In the genomic region with DNA sequence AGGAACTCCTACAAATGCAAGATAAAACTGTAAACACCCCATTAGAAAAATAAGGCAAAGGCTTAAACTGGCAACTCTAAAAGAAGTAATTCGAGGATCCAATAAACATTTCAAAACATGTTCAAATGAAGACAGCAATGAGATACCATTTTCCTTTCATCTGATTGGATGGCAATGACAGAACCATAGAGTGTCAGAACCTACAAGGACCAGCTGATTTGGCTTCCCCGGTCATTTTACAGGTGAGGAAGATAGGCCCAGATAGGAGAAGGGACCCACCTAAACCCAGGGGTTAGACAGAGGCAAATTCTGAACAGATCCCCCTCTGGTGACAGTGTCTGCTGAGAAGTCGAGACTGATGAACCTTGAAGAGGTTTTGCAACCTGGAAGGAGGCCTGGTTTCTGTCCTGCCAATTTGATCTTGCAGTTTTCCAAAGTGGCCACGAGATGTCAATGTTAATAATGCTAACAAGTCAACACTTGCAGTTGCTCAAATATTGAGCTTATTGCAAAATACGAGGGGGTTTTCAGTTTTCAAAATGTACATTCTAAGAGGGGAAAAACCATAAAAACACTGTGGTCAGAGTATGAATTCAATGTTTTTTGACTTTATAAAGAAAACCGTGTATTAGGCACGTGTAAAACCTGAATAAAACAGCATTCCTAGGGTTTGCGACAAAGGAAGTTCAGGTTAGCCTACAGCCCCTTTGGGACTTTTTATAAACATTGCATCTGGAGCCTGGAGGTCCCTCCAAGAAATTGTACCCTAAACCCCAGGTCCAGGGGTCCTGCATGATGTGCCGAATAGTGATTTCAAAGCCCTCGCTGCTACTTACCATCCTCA, we compare ENCODE assay signal across 8 cellular contexts. TPM values are rescaled to one million over a fixed set of nuclear protein-coding genes. Genes with fewer than 3 reads are reported as not detected.
DNase-seq lines count a peak whose midpoint lies in the region; ATAC-seq and TF ChIP-seq lines count a peak whose summit lies in the region.

No MANE protein-coding gene starts in this region.

- no peak overlapping the region for H3K27ac Mint-ChIP-seq in Calu3 (ENCODE audit: unreplicated experiment)
- no peak overlapping the region for H3K27ac Mint-ChIP-seq in memory B cell
- H3K27ac Mint-ChIP-seq in activated T-helper 2 cell treated with anti-CD3 and anti-CD28 coated beads, Interferon-gamma antibody, Interleukin-2, Interleukin-4, amounts not matched to agents 10 μg/mL and 5 μg/mL and 100 μg/mL, durations not matched to agents 14 hours and 24 hours and 36 hours: no peak overlapping the region

- no peak overlapping the region for H3K27ac ChIP-seq in OCI-LY7 (ENCODE audit: low read depth, low read length, poor library complexity, severe bottlenecking)

- DNase-seq in Calu3 (peak; percentile 33), HAP-1 (ENCODE audit: low spot score in 2 of 2) (peak; percentile 46 to 48), OCI-LY7 (ENCODE audit: low spot score) (peak; percentile 62), dermis microvascular lymphatic vessel endothelial cell (ENCODE audit: low read depth in 2 of 2) (peak; percentile 21 to 47), memory B cell (ENCODE audit: low spot score in 2 of 2) (no peak)
- DNase-seq in activated T-helper 2 cell treated with anti-CD3 and anti-CD28 coated beads, Interferon-gamma antibody, Interleukin-2, Interleukin-4, amounts not matched to agents 10 μg/mL and 5 μg/mL and 100 μg/mL, durations not matched to agents 14 hours and 24 hours and 36 hours (ENCODE audit: low spot score): no peak

- intact Hi-C loops in Calu3 (cut with micrococcal nuclease; ENCODE audit: unreplicated experiment) (loop anchor here (1.0 kb wide), 1 partner anchor 111 kb away; no protein-coding TSS in a partner anchor), OCI-LY7 (cut with micrococcal nuclease; ENCODE audit: unreplicated experiment) (loop anchor here (1.0 to 10.0 kb wide), 2 partner anchors 111 to 179 kb away; no protein-coding TSS in a partner anchor)
- intact Hi-C loops in activated T-helper 2 cell treated with anti-CD3 and anti-CD28 coated beads, Interferon-gamma antibody, Interleukin-2, Interleukin-4, amounts not matched to agents 10 μg/mL and 5 μg/mL and 100 μg/mL, durations not matched to agents 14 hours and 24 hours and 36 hours (cut with micrococcal nuclease): loop anchor here (1.0 kb wide), 1 partner anchor 111 kb away; no protein-coding TSS in a partner anchor

- ATAC-seq in memory B cell (ENCODE audit: low read depth) (peak; percentile 49), HG03039 (IDR thresholded peaks at IDR 0.05; ENCODE audit: unreplicated experiment) (no peak), GM18868 (IDR thresholded peaks at IDR 0.05; ENCODE audit: unreplicated experiment) (no peak)

- BruUV-seq in Calu3 (replicated peaks; lab: Mats Ljungman, UMichigan): no TSS peak
- no TSS peak for BruUV-seq in OCI-LY7 (replicated peaks; lab: Mats Ljungman, UMichigan)

- peaks cover 2% of the 10 kb centered on the region; the same call in 1 of the 2 replicates for H3K27me3 ChIP-seq in HAP-1 (ENCODE audit: low read depth)

- H3K9me3 ChIP-seq in HAP-1: no peaks in the 10 kb centered on the region
- H3K9me3 ChIP-seq in OCI-LY7 (ENCODE audit: low read length): no peaks in the 10 kb centered on the region

- H4K20me1 ChIP-seq in OCI-LY7 (ENCODE audit: insufficient read depth, low read length): no peaks in the 10 kb centered on the region

- no peaks in the 10 kb centered on the region for H3K79me2 ChIP-seq in OCI-LY7 (ENCODE audit: insufficient read depth, low read depth, low read length)

- H3K4me2 ChIP-seq in OCI-LY7 (ENCODE audit: low read length): no peak overlapping the region

- no peaks in the 10 kb centered on the region for H3K4me1 Mint-ChIP-seq in Calu3 (ENCODE audit: low read depth, unreplicated experiment)
- H3K4me1 Mint-ChIP-seq in memory B cell: no peaks in the 10 kb centered on the region
- H3K4me1 Mint-ChIP-seq in activated T-helper 2 cell treated with anti-CD3 and anti-CD28 coated beads, Interferon-gamma antibody, Interleukin-2, Interleukin-4, amounts not matched to agents 10 μg/mL and 5 μg/mL and 100 μg/mL, durations not matched to agents 14 hours and 24 hours and 36 hours (ENCODE audit: low read depth): peaks cover 3% of the 10 kb centered on the region

- in situ Hi-C loops in HAP-1 (cut with MboI; ENCODE audit: low sequenced_read_pairs): loop anchor here (5.0 kb wide), 1 partner anchor 112 kb away; no protein-coding TSS in a partner anchor

- H3K9me3 Mint-ChIP-seq in Calu3 (ENCODE audit: low read depth, unreplicated experiment) (no peaks in the 10 kb centered on the region), memory B cell (no peaks in the 10 kb centered on the region)
- no peaks in the 10 kb centered on the region for H3K9me3 Mint-ChIP-seq in activated T-helper 2 cell treated with anti-CD3 and anti-CD28 coated beads, Interferon-gamma antibody, Interleukin-2, Interleukin-4, amounts not matched to agents 10 μg/mL and 5 μg/mL and 100 μg/mL, durations not matched to agents 14 hours and 24 hours and 36 hours

- H3K9me2 ChIP-seq in OCI-LY7 (ENCODE audit: insufficient read depth, low read length): no peaks in the 10 kb centered on the region

- H3K36me3 Mint-ChIP-seq in Calu3 (ENCODE audit: insufficient read depth, unreplicated experiment) (no peaks in the 10 kb centered on the region), memory B cell (no peaks in the 10 kb centered on the region)
- H3K36me3 Mint-ChIP-seq in activated T-helper 2 cell treated with anti-CD3 and anti-CD28 coated beads, Interferon-gamma antibody, Interleukin-2, Interleukin-4, amounts not matched to agents 10 μg/mL and 5 μg/mL and 100 μg/mL, durations not matched to agents 14 hours and 24 hours and 36 hours (ENCODE audit: low read depth): no peaks in the 10 kb centered on the region

- H3K4me3 ChIP-seq in HAP-1: no peak overlapping the region
- no peak overlapping the region for H3K4me3 ChIP-seq in OCI-LY7 (ENCODE audit: low read depth, low read length, poor library complexity, severe bottlenecking)

- H2AFZ ChIP-seq in OCI-LY7 (ENCODE audit: low read length): no peak overlapping the region

- CTCF ChIA-PET in Calu3 (lab: Charles Lee) (interaction anchor here (0.7 to 3.7 kb wide), 10 partner anchors 12 to 983 kb away, joined by 3 to 98 read pairs (median 4); no protein-coding TSS in a partner anchor), OCI-LY7 (lab: Charles Lee; ENCODE audit: unreplicated experiment) (interaction anchor here (5.1 kb wide), 1 partner anchor 110 kb away, joined by 58 read pairs; no protein-coding TSS in a partner anchor)

- H3K36me3 ChIP-seq in HAP-1 (replicated peaks) (no peaks in the 10 kb centered on the region), OCI-LY7 (ENCODE audit: insufficient read depth, low read length) (no peaks in the 10 kb centered on the region)

- TF ChIP-seq CTCF in Calu3 (IDR thresholded peaks at IDR 0.05; ENCODE audit: unreplicated experiment): peak; percentile 40
- peak; percentile 81 for TF ChIP-seq CTCF in OCI-LY7 (conservative IDR thresholded peaks at IDR 0.05; ENCODE audit: low read length)

- H3K4me1 ChIP-seq in HAP-1 (no peaks in the 10 kb centered on the region), OCI-LY7 (ENCODE audit: insufficient read depth, low read length, poor library complexity, severe bottlenecking) (no peaks in the 10 kb centered on the region)

- H3K27me3 Mint-ChIP-seq in Calu3 (ENCODE audit: unreplicated experiment) (peaks cover 56% of the 10 kb centered on the region), memory B cell (peaks cover 5% of the 10 kb centered on the region)
- H3K27me3 Mint-ChIP-seq in activated T-helper 2 cell treated with anti-CD3 and anti-CD28 coated beads, Interferon-gamma antibody, Interleukin-2, Interleukin-4, amounts not matched to agents 10 μg/mL and 5 μg/mL and 100 μg/mL, durations not matched to agents 14 hours and 24 hours and 36 hours (ENCODE audit: low read depth): peaks cover 7% of the 10 kb centered on the region

- POLR2A ChIA-PET in OCI-LY7 (lab: Charles Lee): interaction anchor here (0.6 to 1.1 kb wide), 3 partner anchors 20 to 603 kb away, joined by 3 read pairs; no protein-coding TSS in a partner anchor

- H3K4me3 Mint-ChIP-seq in Calu3 (ENCODE audit: low read depth, unreplicated experiment) (no peak overlapping the region), memory B cell (no peak overlapping the region)
- H3K4me3 Mint-ChIP-seq in activated T-helper 2 cell treated with anti-CD3 and anti-CD28 coated beads, Interferon-gamma antibody, Interleukin-2, Interleukin-4, amounts not matched to agents 10 μg/mL and 5 μg/mL and 100 μg/mL, durations not matched to agents 14 hours and 24 hours and 36 hours (ENCODE audit: low read depth): no peak overlapping the region

RNA-seq across cellular contexts. Expression of a gene that starts 21.5 kb away (rescaled TPM):
- not detected in 2 replicates for total RNA-seq in Calu3 (2022)
- total RNA-seq in OCI-LY7 (2014; rRNA removed; shearing (Covaris generic)): not detected in 2 replicates
- not detected in 2 replicates for total RNA-seq in OCI-LY7 (2022)
- 0.38 and 0.90 TPM in 2 replicates for total RNA-seq in dermis microvascular lymphatic vessel endothelial cell
- not detected in 2 replicates for total RNA-seq in activated T-helper 2 cell treated with anti-CD3 and anti-CD28 coated beads, Interferon-gamma antibody, Interleukin-2, Interleukin-4, amounts not matched to agents 10 μg/mL and 5 μg/mL and 100 μg/mL, durations not matched to agents 14 hours and 24 hours and 36 hours

RNA-seq across cellular contexts. Expression of a gene that starts 41.1 kb away (rescaled TPM):
- total RNA-seq in Calu3 (2022) (not detected in 2 replicates), OCI-LY7 (2022) (76.0 and 85.1 TPM in 2 replicates), dermis microvascular lymphatic vessel endothelial cell (2.4 and 2.7 TPM in 2 replicates)
- total RNA-seq in OCI-LY7 (2014; rRNA removed; shearing (Covaris generic)): 58.9 and 81.3 TPM in 2 replicates
- 42.3 and 42.8 TPM in 2 replicates for total RNA-seq in activated T-helper 2 cell treated with anti-CD3 and anti-CD28 coated beads, Interferon-gamma antibody, Interleukin-2, Interleukin-4, amounts not matched to agents 10 μg/mL and 5 μg/mL and 100 μg/mL, durations not matched to agents 14 hours and 24 hours and 36 hours

Comparison
In these comparisons a context has a peak if more than half of its experiments do, and no peak if none do; other contexts are left out.
1. DNase-seq: peak in Calu3 (single experiment), HAP-1 (2 of 2), OCI-LY7 (single experiment) and dermis microvascular lymphatic vessel endothelial cell (2 of 2); none in memory B cell (0 of 2) and activated T-helper 2 cell treated with anti-CD3 and anti-CD28 coated beads, Interferon-gamma antibody, Interleukin-2, Interleukin-4, amounts not matched to agents 10 μg/mL and 5 μg/mL and 100 μg/mL, durations not matched to agents 14 hours and 24 hours and 36 hours (single experiment).
2. RNA of a gene that starts 41.1 kb away (total RNA-seq): 58.9 to 85.1 TPM in OCI-LY7 and 42.3 to 42.8 TPM in activated T-helper 2 cell treated with anti-CD3 and anti-CD28 coated beads, Interferon-gamma antibody, Interleukin-2, Interleukin-4, amounts not matched to agents 10 μg/mL and 5 μg/mL and 100 μg/mL, durations not matched to agents 14 hours and 24 hours and 36 hours; 2.4 to 2.7 TPM in dermis microvascular lymphatic vessel endothelial cell and not detected in Calu3; every median in the first group is over 10 times any median in the second.